In genomic region chr10:60573342-60573741, GRCh38 we compare ENCODE assay signal across 7 cellular contexts.
A peak's percentile ranks its signal among the peaks of the same experiment; 100 is the strongest.
DNase-seq lines count a peak whose midpoint lies in the region; ATAC-seq and TF ChIP-seq lines count a peak whose summit lies in the region.

No MANE protein-coding gene starts in this region.

- peak; percentile 36 for DNase-seq in activated CD4-positive, CD25-positive, alpha-beta regulatory T cell treated with anti-CD3 and anti-CD28 coated beads, Interleukin-2, amount 50 U/mL, for 72 hours
- DNase-seq in left ventricle myocardium superior = no peak
- peak; percentile 43 to 63 for DNase-seq in stimulated activated CD8-positive, alpha-beta memory T cell treated with anti-CD3 and anti-CD28 coated beads, Interleukin-15, amount 100 ng/mL, for 48 hours (ENCODE audit: low read depth in 2 of 2)
- no peak for DNase-seq in KBM-7

- in situ Hi-C loops in KBM-7 (cut with MboI; ENCODE audit: low pct_unique_long_range_greater_than_20kb, low sequenced_read_pairs) = no loop called here

- intact Hi-C loops in left ventricle myocardium superior (cut with micrococcal nuclease) = no loop called here

- ATAC-seq in HG02642 (IDR thresholded peaks at IDR 0.05; ENCODE audit: poor library complexity, unreplicated experiment) (peak; percentile 62), left ventricle myocardium superior (peak; percentile 78), HG02571 (IDR thresholded peaks at IDR 0.05; ENCODE audit: unreplicated experiment) (no peak), GM18505 (IDR thresholded peaks at IDR 0.05; ENCODE audit: unreplicated experiment) (no peak)

- TF ChIP-seq POLR2A in GM18505 (IDR thresholded peaks at IDR 0.05; ENCODE audit: borderline replicate concordance, extremely low read depth, insufficient read depth, insufficient read length) = no peak

Comparison
In these comparisons a context has a peak if more than half of its experiments do, and no peak if none do; other contexts are left out.
1. ATAC-seq: peak in HG02642 (single experiment) and left ventricle myocardium superior (single experiment); none in HG02571 (single experiment) and GM18505 (single experiment).
2. DNase-seq: peak in activated CD4-positive, CD25-positive, alpha-beta regulatory T cell treated with anti-CD3 and anti-CD28 coated beads, Interleukin-2, amount 50 U/mL, for 72 hours (single experiment) and stimulated activated CD8-positive, alpha-beta memory T cell treated with anti-CD3 and anti-CD28 coated beads, Interleukin-15, amount 100 ng/mL, for 48 hours (2 of 2); none in left ventricle myocardium superior (single experiment) and KBM-7 (single experiment).